ENCODE assay signal across 13 cellular contexts in the genomic region with DNA sequence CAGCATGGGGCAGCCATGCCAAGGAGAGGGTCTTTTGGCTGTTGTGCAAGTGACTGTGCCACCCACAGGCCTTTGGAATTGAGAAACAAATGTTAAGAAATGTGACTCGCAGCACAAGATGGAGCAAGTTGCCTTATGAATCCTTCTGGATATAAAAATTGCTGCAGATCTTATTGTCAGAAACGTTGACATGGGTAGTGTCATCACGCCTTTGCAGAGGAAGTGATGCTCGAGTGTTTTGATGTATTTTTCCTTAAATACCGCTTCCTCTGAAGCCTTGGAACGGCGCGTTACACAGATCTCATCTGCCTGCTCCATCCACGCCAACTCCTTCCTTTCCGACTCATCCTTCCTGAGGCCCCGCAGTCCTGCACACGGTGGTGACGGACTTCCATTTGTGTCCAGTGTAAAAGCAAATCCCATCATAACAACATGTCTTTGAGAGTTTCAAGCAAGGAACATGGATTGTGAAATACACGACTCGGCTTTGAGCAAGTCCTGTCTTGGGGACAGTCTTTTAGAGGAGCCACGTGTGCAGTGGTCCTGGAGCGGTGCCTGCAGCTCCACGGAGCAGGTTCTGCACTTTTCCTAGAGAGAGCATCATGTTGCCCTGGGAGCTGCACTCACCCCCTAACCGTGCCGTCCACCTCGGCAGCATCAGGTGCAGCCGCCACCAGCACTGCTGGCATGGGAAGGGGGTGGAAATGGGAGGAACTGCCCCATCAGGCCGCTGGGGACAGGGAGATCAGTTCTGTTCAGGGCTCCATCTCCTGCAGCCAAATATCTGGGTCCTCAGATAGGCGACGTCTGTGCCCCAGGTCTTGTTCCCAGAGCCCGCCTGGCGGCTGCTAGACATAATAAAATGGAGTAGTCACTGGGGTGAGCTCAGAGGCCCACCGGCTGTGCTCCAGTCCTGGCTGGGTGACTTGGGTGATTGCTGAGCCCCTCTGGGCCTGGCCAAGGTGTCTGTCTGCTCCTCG. TPM values are rescaled to one million over a fixed set of nuclear protein-coding genes. Genes with fewer than 3 reads are reported as not detected.
DNase-seq lines count a peak whose midpoint lies in the region; ATAC-seq and TF ChIP-seq lines count a peak whose summit lies in the region.
"Had no signal": no experiment of that assay in that cellular context is flagged by ENCODE, and none has a peak within 500 bp of the region (broad histone marks: within the 10 kb centered on the region; RNA-seq: fewer than 3 reads in every experiment).

No MANE protein-coding gene starts in this region.

- H3K4me3 Mint-ChIP-seq in activated CD4-positive, alpha-beta T cell treated with anti-CD3 and anti-CD28 coated beads, Interleukin-2, amount 10 ng/mL, durations not matched to agents 24 days and 14 days: no peak overlapping the region

- no peaks in the 10 kb centered on the region for H3K9me3 Mint-ChIP-seq in activated CD4-positive, alpha-beta T cell treated with anti-CD3 and anti-CD28 coated beads, Interleukin-2, amount 10 ng/mL, durations not matched to agents 24 days and 14 days

- H3K36me3 ChIP-seq in BLaER1: no peaks in the 10 kb centered on the region
- H3K36me3 ChIP-seq: vagina had no signal

- no peak overlapping the region for H3K27ac Mint-ChIP-seq in activated CD4-positive, alpha-beta T cell treated with anti-CD3 and anti-CD28 coated beads, Interleukin-2, amount 10 ng/mL, durations not matched to agents 24 days and 14 days

- no peak overlapping the region for H3K27ac ChIP-seq in BLaER1
- H3K27ac ChIP-seq: vagina had no signal

- peaks cover 5% of the 10 kb centered on the region for H3K4me1 Mint-ChIP-seq in activated CD4-positive, alpha-beta T cell treated with anti-CD3 and anti-CD28 coated beads, Interleukin-2, amount 10 ng/mL, durations not matched to agents 24 days and 14 days

- peaks cover 3% of the 10 kb centered on the region for H3K27me3 Mint-ChIP-seq in activated CD4-positive, alpha-beta T cell treated with anti-CD3 and anti-CD28 coated beads, Interleukin-2, amount 10 ng/mL, durations not matched to agents 24 days and 14 days

- no peak overlapping the region for H3K9ac ChIP-seq in BLaER1

- no peaks in the 10 kb centered on the region for H3K27me3 ChIP-seq in BLaER1
- H3K27me3 ChIP-seq: vagina had no signal

- no peaks in the 10 kb centered on the region for H4K20me1 ChIP-seq in BLaER1

- H3K4me2 ChIP-seq in BLaER1: peak overlapping the region; percentile 78

- H3K4me3 ChIP-seq in BLaER1 (no peak overlapping the region), cardiac fibroblast (replicated peaks in 1 of 2; ENCODE audit: low read depth in 2 of 2, low read length in 2 of 2) (no peak overlapping the region)
- H3K4me3 ChIP-seq: vagina had no signal

- H3K4me1 ChIP-seq in BLaER1: peaks cover 86% of the 10 kb centered on the region

- no peak for TF ChIP-seq CTCF in cardiac fibroblast (IDR thresholded peaks at IDR 0.05; ENCODE audit: low read depth, low read length)

- no peak for ATAC-seq in HG03460 (IDR thresholded peaks at IDR 0.05; ENCODE audit: unreplicated experiment)

- DNase-seq in MV-4-11 (lab: John Stamatoyannopoulos, UW) (peak; percentile 64), cardiac fibroblast (ENCODE audit: low read depth in 2 of 2) (peak; percentile 50 to 62), lung microvascular endothelial cell (ENCODE audit: low read depth in 2 of 2) (peak; percentile 47 to 60), NCI-H2107 (lab: John Stamatoyannopoulos, UW) (no peak), cardiac septum (ENCODE audit: low spot score) (no peak)
- no peak for DNase-seq in activated CD4-positive, alpha-beta T cell treated with anti-CD3 and anti-CD28 coated beads, Interleukin-2, amount 10 ng/mL, durations not matched to agents 24 days and 14 days
- DNase-seq: activated gamma-delta T cell, NCI-H1436 treated with DMSO at 0.1 percent for 48 hours, NCI-H774, SW 1271 had no signal

- H3K36me3 Mint-ChIP-seq in activated CD4-positive, alpha-beta T cell treated with anti-CD3 and anti-CD28 coated beads, Interleukin-2, amount 10 ng/mL, durations not matched to agents 24 days and 14 days (ENCODE audit: low read depth): no peaks in the 10 kb centered on the region

- intact Hi-C loops in activated CD4-positive, alpha-beta T cell treated with anti-CD3 and anti-CD28 coated beads, Interleukin-2, amount 10 ng/mL, durations not matched to agents 24 days and 14 days (cut with micrococcal nuclease): loop anchor here (10.0 kb wide), 1 partner anchor 1568 kb away; no protein-coding TSS in a partner anchor
- intact Hi-C loops in cardiac septum (cut with DNase I): no loop called here

- no peaks in the 10 kb centered on the region for H3K9me3 ChIP-seq in BLaER1
- H3K9me3 ChIP-seq: vagina had no signal

RNA-seq across cellular contexts. Expression of a gene that starts 15.2 kb away (rescaled TPM):
- total RNA-seq in lung microvascular endothelial cell: 1.1 and 1.4 TPM in 2 replicates
- not detected in 2 replicates for total RNA-seq in activated CD4-positive, alpha-beta T cell treated with anti-CD3 and anti-CD28 coated beads, Interleukin-2, amount 10 ng/mL, durations not matched to agents 24 days and 14 days
- 0.43 TPM for total RNA-seq in cardiac septum

Comparison
In these comparisons a context has a peak if more than half of its experiments do, and no peak if none do; other contexts are left out.
1. DNase-seq: peak in MV-4-11 (single experiment), cardiac fibroblast (2 of 2) and lung microvascular endothelial cell (2 of 2); none in NCI-H2107 (single experiment), activated CD4-positive, alpha-beta T cell treated with anti-CD3 and anti-CD28 coated beads, Interleukin-2, amount 10 ng/mL, durations not matched to agents 24 days and 14 days (single experiment) and cardiac septum (single experiment).